18 cellular contexts compared by ENCODE assay signal in the genomic region with DNA sequence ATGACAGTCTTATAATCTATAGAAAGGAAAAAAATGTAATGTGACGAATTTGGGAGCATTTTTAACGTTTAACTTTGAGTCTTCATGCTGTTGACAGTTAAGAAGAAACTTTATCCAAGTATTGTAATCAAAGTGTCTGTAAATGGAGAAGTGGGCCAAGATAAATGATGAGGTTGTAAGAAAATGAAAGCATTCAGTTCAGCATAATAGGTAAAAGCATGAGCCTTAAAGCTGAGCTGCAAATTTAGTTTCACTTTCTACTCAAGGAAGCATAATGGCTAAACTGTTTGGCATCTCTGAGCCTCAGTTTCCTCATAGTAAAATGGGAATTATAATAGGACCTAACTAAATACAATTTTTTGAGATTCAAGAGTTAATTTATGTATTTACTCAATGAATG.
DNase-seq lines count a peak whose midpoint lies in the region; ATAC-seq and TF ChIP-seq lines count a peak whose summit lies in the region.
"Had no signal": no experiment of that assay in that cellular context is flagged by ENCODE, and none has a peak within 500 bp of the region (broad histone marks: within the 10 kb centered on the region; RNA-seq: fewer than 3 reads in every experiment).

No MANE protein-coding gene starts in this region.

- no peaks in the 10 kb centered on the region for H3K9me3 ChIP-seq in RWPE2 (ENCODE audit: severe bottlenecking)

- no peaks in the 10 kb centered on the region for H3K36me3 ChIP-seq in RWPE2 (ENCODE audit: low read depth)
- H3K36me3 ChIP-seq: heart right ventricle, SJSA1 had no signal

- H3K27me3 Mint-ChIP-seq in activated CD8-positive, alpha-beta memory T cell treated with anti-CD3 and anti-CD28 coated beads, Interleukin-2, amount 10 ng/mL, durations not matched to agents 7 days and 5 days, result no peaks in the 10 kb centered on the region
- H3K27me3 Mint-ChIP-seq: naive thymus-derived CD4-positive, alpha-beta T cell; stimulated activated naive B cell treated with anti-CD40 and anti-IgM and Interleukin-4, amounts not matched to agents 10 μg/mL and 1 μg/mL and 100 μg/mL, for 72 hours had no signal

- no peaks in the 10 kb centered on the region for H3K4me1 ChIP-seq in RWPE2 (ENCODE audit: insufficient read depth, poor library complexity, severe bottlenecking)
- H3K4me1 ChIP-seq: heart right ventricle, SJSA1 had no signal

- H3K4me1 Mint-ChIP-seq in activated CD8-positive, alpha-beta memory T cell treated with anti-CD3 and anti-CD28 coated beads, Interleukin-2, amount 10 ng/mL, durations not matched to agents 7 days and 5 days, result peaks cover 2% of the 10 kb centered on the region

- no peak for DNase-seq in activated CD8-positive, alpha-beta memory T cell treated with anti-CD3 and anti-CD28 coated beads, Interleukin-2, amount 10 ng/mL, durations not matched to agents 7 days and 5 days
- DNase-seq in activated CD8-positive, alpha-beta memory T cell treated with anti-CD3 and anti-CD28 coated beads, Interleukin-2, amount 50 U/mL, for 4 hours, result no peak
- DNase-seq in RWPE2 (ENCODE audit: low spot score) (no peak), iris pigment epithelial cell (ENCODE audit: low read depth) (peak; percentile 2), NCI-H128 (lab: John Stamatoyannopoulos, UW; ENCODE audit: unreplicated experiment) (no peak), NCI-H774 (lab: John Stamatoyannopoulos, UW) (no peak), T1000 (lab: John Stamatoyannopoulos, UW) (no peak)
- DNase-seq: activated CD4-positive, CD25-positive, alpha-beta regulatory T cell treated with anti-CD3 and anti-CD28 coated beads, Interleukin-2, amount 50 U/mL, for 72 hours; activated T-cell treated with anti-CD3 and anti-CD28 coated beads, Interleukin-2, amount 50 U/mL, for 72 hours; heart right ventricle; naive thymus-derived CD4-positive, alpha-beta T cell; NCI-H1092; NCI-H510A treated with DMSO at 0.1 percent for 48 hours; stimulated activated CD4-positive, alpha-beta T cell treated with anti-CD3 and anti-CD28 coated beads, Interleukin-2, amount 100 ng/mL, for 48 hours; stimulated activated naive B cell treated with anti-CD40 and anti-IgM and Interleukin-4, amounts not matched to agents 10 μg/mL and 1 μg/mL and 100 μg/mL, for 72 hours had no signal

- peak overlapping the region; percentile 10 for H3K4me3 ChIP-seq in RWPE2 (ENCODE audit: severe bottlenecking)
- H3K4me3 ChIP-seq: heart right ventricle, SJSA1 had no signal

- no peaks in the 10 kb centered on the region for H3K9me3 Mint-ChIP-seq in activated CD8-positive, alpha-beta memory T cell treated with anti-CD3 and anti-CD28 coated beads, Interleukin-2, amount 10 ng/mL, durations not matched to agents 7 days and 5 days (ENCODE audit: low read depth)

- no peaks in the 10 kb centered on the region for H3K36me3 Mint-ChIP-seq in activated CD8-positive, alpha-beta memory T cell treated with anti-CD3 and anti-CD28 coated beads, Interleukin-2, amount 10 ng/mL, durations not matched to agents 7 days and 5 days
- H3K36me3 Mint-ChIP-seq: naive thymus-derived CD4-positive, alpha-beta T cell; stimulated activated naive B cell treated with anti-CD40 and anti-IgM and Interleukin-4, amounts not matched to agents 10 μg/mL and 1 μg/mL and 100 μg/mL, for 72 hours had no signal

- ATAC-seq in activated CD8-positive, alpha-beta memory T cell treated with anti-CD3 and anti-CD28 coated beads, Interleukin-2, amount 10 ng/mL, durations not matched to agents 7 days and 5 days, result peak; percentile 36
- ATAC-seq in HG02798 (IDR thresholded peaks at IDR 0.05; ENCODE audit: poor library complexity, unreplicated experiment), result peak; percentile 65
- ATAC-seq in RWPE2 (ENCODE audit: low read depth), result no peak
- ATAC-seq: activated T-cell treated with anti-CD3 and anti-CD28 coated beads, Interleukin-2, amount 50 U/mL, for 72 hours; heart right ventricle; naive thymus-derived CD4-positive, alpha-beta T cell; stimulated activated naive B cell treated with anti-CD40 and anti-IgM and Interleukin-4, amounts not matched to agents 10 μg/mL and 1 μg/mL and 100 μg/mL, for 72 hours had no signal

- no peak for TF ChIP-seq CTCF in RWPE2 (IDR thresholded peaks at IDR 0.05; ENCODE audit: poor library complexity, severe bottlenecking)

- no peaks in the 10 kb centered on the region for H3K27me3 ChIP-seq in RWPE2 (ENCODE audit: insufficient read depth, poor library complexity, severe bottlenecking)
- H3K27me3 ChIP-seq: heart right ventricle, SJSA1 had no signal

- H3K27ac Mint-ChIP-seq in activated CD8-positive, alpha-beta memory T cell treated with anti-CD3 and anti-CD28 coated beads, Interleukin-2, amount 10 ng/mL, durations not matched to agents 7 days and 5 days, result peak overlapping the region; percentile 6
- H3K27ac Mint-ChIP-seq: activated T-cell treated with anti-CD3 and anti-CD28 coated beads, Interleukin-2, amount 50 U/mL, for 72 hours; naive thymus-derived CD4-positive, alpha-beta T cell; stimulated activated naive B cell treated with anti-CD40 and anti-IgM and Interleukin-4, amounts not matched to agents 10 μg/mL and 1 μg/mL and 100 μg/mL, for 72 hours had no signal

- no peak overlapping the region for H3K4me3 Mint-ChIP-seq in activated CD8-positive, alpha-beta memory T cell treated with anti-CD3 and anti-CD28 coated beads, Interleukin-2, amount 10 ng/mL, durations not matched to agents 7 days and 5 days
- H3K4me3 Mint-ChIP-seq: stimulated activated naive B cell treated with anti-CD40 and anti-IgM and Interleukin-4, amounts not matched to agents 10 μg/mL and 1 μg/mL and 100 μg/mL, for 72 hours had no signal

- H3K27ac ChIP-seq in RWPE2 (ENCODE audit: poor library complexity, severe bottlenecking), result no peak overlapping the region
- H3K27ac ChIP-seq: heart right ventricle, HL-60, SJSA1 had no signal

- CTCF ChIA-PET in activated CD8-positive, alpha-beta memory T cell treated with anti-CD3 and anti-CD28 coated beads, Interleukin-2, amount 10 ng/mL, durations not matched to agents 7 days and 5 days (lab: Charles Lee), result no interaction called here
